9 cellular contexts compared by ENCODE assay signal in genomic region chr2:105800036-105800755, GRCh38. TPM values are rescaled to one million over a fixed set of nuclear protein-coding genes. Genes with fewer than 3 reads are reported as not detected.
DNase-seq lines count a peak whose midpoint lies in the region; ATAC-seq and TF ChIP-seq lines count a peak whose summit lies in the region.
"Had no signal": no experiment of that assay in that cellular context is flagged by ENCODE, and none has a peak within 500 bp of the region (broad histone marks: within the 10 kb centered on the region; RNA-seq: fewer than 3 reads in every experiment).

No MANE protein-coding gene starts in this region.

- H3K79me2 ChIP-seq in hepatocyte = peaks cover 100% of the 10 kb centered on the region

- DNase-seq in heart left ventricle (no peak), cardiac septum (ENCODE audit: low spot score) (no peak), hepatocyte (ENCODE audit: low spot score) (peak; percentile 32), upper lobe of right lung (no peak), lower leg skin (ENCODE audit: low spot score in 2 of 2) (no peak)
- no peak for DNase-seq in activated CD8-positive, alpha-beta T cell treated with anti-CD3 and anti-CD28 coated beads, Interleukin-2, amount 10 ng/mL, durations not matched to agents 7 days and 5 days
- DNase-seq: left cardiac atrium had no signal

- no peaks in the 10 kb centered on the region for H3K27me3 Mint-ChIP-seq in activated CD8-positive, alpha-beta T cell treated with anti-CD3 and anti-CD28 coated beads, Interleukin-2, amount 10 ng/mL, durations not matched to agents 7 days and 5 days (ENCODE audit: low read depth)

- ATAC-seq in heart left ventricle (peak in 3 of 4 donors; percentile 54 to 65 (median 57)), upper lobe of right lung (peak; percentile 39), HG03175 (IDR thresholded peaks at IDR 0.05; ENCODE audit: unreplicated experiment) (no peak), GM21367 (IDR thresholded peaks at IDR 0.05; ENCODE audit: unreplicated experiment) (no peak)
- no peak for ATAC-seq in activated CD8-positive, alpha-beta T cell treated with anti-CD3 and anti-CD28 coated beads, Interleukin-2, amount 10 ng/mL, durations not matched to agents 7 days and 5 days

- H3K36me3 Mint-ChIP-seq in activated CD8-positive, alpha-beta T cell treated with anti-CD3 and anti-CD28 coated beads, Interleukin-2, amount 10 ng/mL, durations not matched to agents 7 days and 5 days (ENCODE audit: low read depth) = peaks cover 48% of the 10 kb centered on the region

- H3K36me3 ChIP-seq in heart left ventricle (no peaks in the 10 kb centered on the region), hepatocyte (replicated peaks; ENCODE audit: insufficient read depth, low read depth) (no peaks in the 10 kb centered on the region), upper lobe of right lung (no peaks in the 10 kb centered on the region)

- 81 to 86% (median 83%) methylated on average over 6 to 10 of the region's 10 CpGs for WGBS in heart left ventricle, 4 donors
- WGBS in hepatocyte (ENCODE audit: low lambda C conversion rate, missing lambda C conversion rate) = 88% methylated on average over 10 of the region's 10 CpGs
- 73 to 75% methylated on average over 10 of the region's 10 CpGs for WGBS in lower leg skin, 2 donors

- POLR2A ChIA-PET in activated CD8-positive, alpha-beta T cell treated with anti-CD3 and anti-CD28 coated beads, Interleukin-2, amount 10 ng/mL, durations not matched to agents 7 days and 5 days (lab: Charles Lee) = interaction anchor here (0.9 to 5.0 kb wide), 8 partner anchors 10 to 54 kb away, joined by 3 to 44 read pairs (median 8); no protein-coding TSS in a partner anchor

- H3K27ac Mint-ChIP-seq in activated CD8-positive, alpha-beta T cell treated with anti-CD3 and anti-CD28 coated beads, Interleukin-2, amount 10 ng/mL, durations not matched to agents 7 days and 5 days = peak overlapping the region; percentile 97

- H4K20me1 ChIP-seq in hepatocyte (ENCODE audit: insufficient read depth, poor library complexity, severe bottlenecking) = peaks cover 83% of the 10 kb centered on the region

- no peaks in the 10 kb centered on the region for H3K9me3 Mint-ChIP-seq in activated CD8-positive, alpha-beta T cell treated with anti-CD3 and anti-CD28 coated beads, Interleukin-2, amount 10 ng/mL, durations not matched to agents 7 days and 5 days (ENCODE audit: insufficient read depth)

- H3K9me3 ChIP-seq in heart left ventricle = no peaks in the 10 kb centered on the region
- H3K9me3 ChIP-seq in hepatocyte (ENCODE audit: low read depth) = no peaks in the 10 kb centered on the region
- H3K9me3 ChIP-seq in upper lobe of right lung = no peaks in the 10 kb centered on the region

- H3K9me2 ChIP-seq in hepatocyte (replicated peaks; ENCODE audit: insufficient read depth) = no peaks in the 10 kb centered on the region

- H3K4me1 ChIP-seq in heart left ventricle = peaks cover 10 to 100% (median 75%) of the 10 kb centered on the region in 12 donors
- H3K4me1 ChIP-seq in hepatocyte (ENCODE audit: insufficient read depth) = peaks cover 64% of the 10 kb centered on the region
- H3K4me1 ChIP-seq in upper lobe of right lung = peaks cover 62% of the 10 kb centered on the region

- H3K27me3 ChIP-seq in heart left ventricle (no peaks in the 10 kb centered on the region), hepatocyte (no peaks in the 10 kb centered on the region), upper lobe of right lung (no peaks in the 10 kb centered on the region)

- H3K4me2 ChIP-seq in hepatocyte = no peak overlapping the region

- H2AFZ ChIP-seq in hepatocyte = no peak overlapping the region

- CTCF ChIA-PET in activated CD8-positive, alpha-beta T cell treated with anti-CD3 and anti-CD28 coated beads, Interleukin-2, amount 10 ng/mL, durations not matched to agents 7 days and 5 days (lab: Charles Lee) = interaction anchor here (0.9 to 6.2 kb wide), 9 partner anchors 11 to 298 kb away, joined by 3 to 54 read pairs (median 5); no protein-coding TSS in a partner anchor

- TF ChIP-seq POLR2A in heart left ventricle (IDR thresholded peaks at IDR 0.05) (no peak), lower leg skin (IDR thresholded peaks at IDR 0.05) (no peak)

- peak overlapping the region; percentile 55 for H3K4me3 Mint-ChIP-seq in activated CD8-positive, alpha-beta T cell treated with anti-CD3 and anti-CD28 coated beads, Interleukin-2, amount 10 ng/mL, durations not matched to agents 7 days and 5 days

- peaks cover 99% of the 10 kb centered on the region for H3K4me1 Mint-ChIP-seq in activated CD8-positive, alpha-beta T cell treated with anti-CD3 and anti-CD28 coated beads, Interleukin-2, amount 10 ng/mL, durations not matched to agents 7 days and 5 days (ENCODE audit: low read depth)

- intact Hi-C loops in heart left ventricle (cut with DNase I) (loop anchor here in 1 of 10 donors (10.0 kb wide), 1 partner anchor 55 kb away; the partner anchor contains the start of gene NCK2), cardiac septum (cut with DNase I) (no loop called here), upper lobe of right lung (cut with DNase I) (no loop called here), lower leg skin (cut with DNase I; ENCODE audit: low total_unique reads) (no loop called here)

- peak overlapping the region in 7 of 12 donors; percentile 10 to 83 (median 30) for H3K27ac ChIP-seq in heart left ventricle
- peak overlapping the region; percentile 55 for H3K27ac ChIP-seq in hepatocyte
- H3K27ac ChIP-seq in upper lobe of right lung = peak overlapping the region; percentile 31

- H3K4me3 ChIP-seq in heart left ventricle (no peak overlapping the region), hepatocyte (no peak overlapping the region), upper lobe of right lung (no peak overlapping the region), lower leg skin (ENCODE audit: low read depth, poor library complexity, severe bottlenecking) (no peak overlapping the region)

- TF ChIP-seq CTCF in heart left ventricle (IDR thresholded peaks at IDR 0.05) (no peak), hepatocyte (IDR thresholded peaks at IDR 0.05; ENCODE audit: poor library complexity) (no peak), upper lobe of right lung (IDR thresholded peaks at IDR 0.05) (no peak), lower leg skin (IDR thresholded peaks at IDR 0.05) (no peak)

RNA-seq across cellular contexts. Expression of gene NCK2, which starts 55.5 kb away (rescaled TPM):
- total RNA-seq in heart left ventricle (10 to 100 TPM; 28.4 to 54.2 (median 35.0) TPM), cardiac septum (33.2 TPM), hepatocyte (71.9 and 72.6 TPM in 2 replicates), upper lobe of right lung (49.7 TPM), lower leg skin (10 to 100 TPM; 56.1 to 69.6 (median 58.7) TPM)
- polyA plus RNA-seq in heart left ventricle (10 to 100 TPM; 22.6 to 23.9 TPM), hepatocyte (80.3 and 100 TPM in 2 replicates)
- 10 to 100 TPM; 60.7 to 61.3 TPM for total RNA-seq in activated CD8-positive, alpha-beta T cell treated with anti-CD3 and anti-CD28 coated beads, Interleukin-2, amount 10 ng/mL, durations not matched to agents 7 days and 5 days

Comparison
In these comparisons a context has a peak if more than half of its experiments do, and no peak if none do; other contexts are left out.
1. ATAC-seq: peak in heart left ventricle (3 of 4) and upper lobe of right lung (single experiment); none in activated CD8-positive, alpha-beta T cell treated with anti-CD3 and anti-CD28 coated beads, Interleukin-2, amount 10 ng/mL, durations not matched to agents 7 days and 5 days (single experiment), HG03175 (single experiment) and GM21367 (single experiment).
2. Peak in every context shown above with its lines, with median percentiles within 50 percentile points of each other: H3K27ac ChIP-seq.